17 cellular contexts compared by ENCODE assay signal in genomic region chr14:46488374-46488773, GRCh38.
DNase-seq lines count a peak whose midpoint lies in the region; ATAC-seq, FAIRE-seq and TF ChIP-seq lines count a peak whose summit lies in the region.
"Had no signal": no experiment of that assay in that cellular context is flagged by ENCODE, and none has a peak within 500 bp of the region (broad histone marks: within the 10 kb centered on the region; RNA-seq: fewer than 3 reads in every experiment).

No MANE protein-coding gene starts in this region.

- H3K36me3 Mint-ChIP-seq in activated CD4-positive, alpha-beta memory T cell treated with anti-CD3 and anti-CD28 coated beads, Interleukin-2, amount 10 ng/mL, durations not matched to agents 7 days and 5 days (ENCODE audit: low read depth): no peaks in the 10 kb centered on the region
- H3K36me3 Mint-ChIP-seq in osteocyte (ENCODE audit: unreplicated experiment): no peaks in the 10 kb centered on the region
- H3K36me3 Mint-ChIP-seq: CD4-positive, CD25-positive, alpha-beta regulatory T cell; CD8-positive, alpha-beta memory T cell had no signal

- FAIRE-seq in bronchial epithelial cell (lab: Jason Lieb, UNC): no peak
- FAIRE-seq: GM12892, GM18507 had no signal

- CTCF ChIA-PET in activated CD4-positive, alpha-beta memory T cell treated with anti-CD3 and anti-CD28 coated beads, Interleukin-2, amount 10 ng/mL, durations not matched to agents 7 days and 5 days (lab: Charles Lee): no interaction called here

- H3K27ac Mint-ChIP-seq in activated CD4-positive, alpha-beta memory T cell treated with anti-CD3 and anti-CD28 coated beads, Interleukin-2, amount 10 ng/mL, durations not matched to agents 7 days and 5 days: no peak overlapping the region
- no peak overlapping the region for H3K27ac Mint-ChIP-seq in osteocyte (ENCODE audit: unreplicated experiment)
- H3K27ac Mint-ChIP-seq: CD8-positive, alpha-beta memory T cell had no signal

- H3K36me3 ChIP-seq in bronchial epithelial cell (ENCODE audit: control insufficient read depth, insufficient read depth, low read length): no peaks in the 10 kb centered on the region
- H3K36me3 ChIP-seq: BE2C, HAP-1 had no signal

- no peak for ATAC-seq in HG02678 (IDR thresholded peaks at IDR 0.05; ENCODE audit: unreplicated experiment)

- no peak for TF ChIP-seq CTCF in bronchial epithelial cell (IDR thresholded peaks at IDR 0.05; ENCODE audit: insufficient read depth, low read length, severe bottlenecking)
- no peak for TF ChIP-seq CTCF in osteocyte (IDR thresholded peaks at IDR 0.05)

- H3K27me3 Mint-ChIP-seq in activated CD4-positive, alpha-beta memory T cell treated with anti-CD3 and anti-CD28 coated beads, Interleukin-2, amount 10 ng/mL, durations not matched to agents 7 days and 5 days: no peaks in the 10 kb centered on the region
- H3K27me3 Mint-ChIP-seq in osteocyte (ENCODE audit: unreplicated experiment): peaks cover 2% of the 10 kb centered on the region
- H3K27me3 Mint-ChIP-seq: CD4-positive, CD25-positive, alpha-beta regulatory T cell; CD8-positive, alpha-beta memory T cell had no signal

- H3K4me3 ChIP-seq in bronchial epithelial cell (ENCODE audit: low read depth, low read length): no peak overlapping the region
- H3K4me3 ChIP-seq: GM23248, HAP-1 had no signal

- POLR2A ChIA-PET in activated CD4-positive, alpha-beta memory T cell treated with anti-CD3 and anti-CD28 coated beads, Interleukin-2, amount 10 ng/mL, durations not matched to agents 7 days and 5 days (lab: Charles Lee): no interaction called here

- no peak overlapping the region for H3K4me3 Mint-ChIP-seq in activated CD4-positive, alpha-beta memory T cell treated with anti-CD3 and anti-CD28 coated beads, Interleukin-2, amount 10 ng/mL, durations not matched to agents 7 days and 5 days
- no peak overlapping the region for H3K4me3 Mint-ChIP-seq in osteocyte (ENCODE audit: unreplicated experiment)
- H3K4me3 Mint-ChIP-seq: CD4-positive, CD25-positive, alpha-beta regulatory T cell; CD8-positive, alpha-beta memory T cell had no signal

- H3K4me1 Mint-ChIP-seq in activated CD4-positive, alpha-beta memory T cell treated with anti-CD3 and anti-CD28 coated beads, Interleukin-2, amount 10 ng/mL, durations not matched to agents 7 days and 5 days: no peaks in the 10 kb centered on the region
- no peaks in the 10 kb centered on the region for H3K4me1 Mint-ChIP-seq in osteocyte (ENCODE audit: unreplicated experiment)
- H3K4me1 Mint-ChIP-seq: CD4-positive, CD25-positive, alpha-beta regulatory T cell; CD8-positive, alpha-beta memory T cell had no signal

- no peaks in the 10 kb centered on the region for H3K27me3 ChIP-seq in bronchial epithelial cell (ENCODE audit: control insufficient read depth, insufficient read depth, low read length)
- H3K27me3 ChIP-seq: BE2C had no signal

- peaks cover 3% of the 10 kb centered on the region for H3K9me3 Mint-ChIP-seq in activated CD4-positive, alpha-beta memory T cell treated with anti-CD3 and anti-CD28 coated beads, Interleukin-2, amount 10 ng/mL, durations not matched to agents 7 days and 5 days
- H3K9me3 Mint-ChIP-seq in osteocyte (ENCODE audit: unreplicated experiment): no peaks in the 10 kb centered on the region

- DNase-seq in ELR (ENCODE audit: low read depth) (peak; percentile 27), HT1080 (ENCODE audit: low read depth) (peak; percentile 16), bronchial epithelial cell (ENCODE audit: low read depth) (peak; percentile 93), islet precursor cell (peak; percentile 55), osteocyte (ENCODE audit: extremely low spot score, unreplicated experiment) (no peak)
- DNase-seq in activated CD4-positive, alpha-beta memory T cell treated with anti-CD3 and anti-CD28 coated beads, Interleukin-2, amount 10 ng/mL, durations not matched to agents 7 days and 5 days: no peak
- DNase-seq: BE2C; C1 segment of cervical spinal cord; CD4-positive, CD25-positive, alpha-beta regulatory T cell; CD8-positive, alpha-beta memory T cell; COR-L47; GDM1; GM23248 had no signal

Comparison
In these comparisons a context has a peak if more than half of its experiments do, and no peak if none do; other contexts are left out.
1. DNase-seq: peak in ELR (single experiment), HT1080 (single experiment), bronchial epithelial cell (single experiment) and islet precursor cell (single experiment); none in activated CD4-positive, alpha-beta memory T cell treated with anti-CD3 and anti-CD28 coated beads, Interleukin-2, amount 10 ng/mL, durations not matched to agents 7 days and 5 days (single experiment) and osteocyte (single experiment).